In genomic region chr16:55917373-55917919, GRCh38 we compare ENCODE assay signal across 26 cellular contexts. TPM values are rescaled to one million over a fixed set of nuclear protein-coding genes. Genes with fewer than 3 reads are reported as not detected.
DNase-seq lines count a peak whose midpoint lies in the region; ATAC-seq and TF ChIP-seq lines count a peak whose summit lies in the region.
"Had no signal": no experiment of that assay in that cellular context is flagged by ENCODE, and none has a peak within 500 bp of the region (broad histone marks: within the 10 kb centered on the region; RNA-seq: fewer than 3 reads in every experiment).

No MANE protein-coding gene starts in this region.

- H3K27me3 Mint-ChIP-seq in MCF 10A (ENCODE audit: insufficient read depth, unreplicated experiment), result peaks cover 25% of the 10 kb centered on the region

- DNase-seq in MCF 10A (ENCODE audit: unreplicated experiment) (peak; percentile 5), mammary epithelial cell (no peak), trophoblast cell (no peak), gastrocnemius medialis (peak in 1 of 2 donors; percentile 28), GM23248 (no peak), KBM-7 (no peak)
- DNase-seq: 8988T; ACHN; BE2C; C1 segment of cervical spinal cord; CD4-positive, alpha-beta memory T cell; CD4-positive, CD25-positive, alpha-beta regulatory T cell; CD8-positive, alpha-beta memory T cell; COR-L47; DMS153; DMS53; DMS79; DND-41; EL; GDM1 had no signal

- POLR2A ChIA-PET in MCF 10A (lab: Yijun Ruan, JAX), result no interaction called here

- H3K79me1 ChIP-seq in trophoblast cell (ENCODE audit: low read length), result peaks cover 10% of the 10 kb centered on the region

- H3K27me3 ChIP-seq in mammary epithelial cell (ENCODE audit: insufficient read depth, low read length) (no peaks in the 10 kb centered on the region), trophoblast cell (ENCODE audit: insufficient read depth, low read length) (no peaks in the 10 kb centered on the region), gastrocnemius medialis (no peaks in the 10 kb centered on the region), GM23248 (replicated peaks; ENCODE audit: insufficient read depth) (no peaks in the 10 kb centered on the region)
- H3K27me3 ChIP-seq: BLaER1 had no signal

- no peak overlapping the region for H3K4ac ChIP-seq in trophoblast cell (ENCODE audit: low read depth, low read length)

- H3K4me1 ChIP-seq in mammary epithelial cell (ENCODE audit: insufficient read depth, low read length) (no peaks in the 10 kb centered on the region), trophoblast cell (ENCODE audit: control insufficient read depth in 1 of 2, insufficient read depth in 2 of 2, low read length in 2 of 2) (peaks cover 20 to 33% of the 10 kb centered on the region in 2 experiments), gastrocnemius medialis (peaks cover 5 to 9% of the 10 kb centered on the region in 2 donors), GM23248 (ENCODE audit: insufficient read depth) (no peaks in the 10 kb centered on the region)
- H3K4me1 ChIP-seq: BE2C had no signal

- H3K27ac ChIP-seq in mammary epithelial cell (ENCODE audit: insufficient read depth, low read depth, low read length), result no peak overlapping the region
- H3K27ac ChIP-seq in trophoblast cell (ENCODE audit: low read depth, low read length), result no peak overlapping the region
- H3K27ac ChIP-seq in gastrocnemius medialis, result no peak overlapping the region
- H3K27ac ChIP-seq in GM23248, result no peak overlapping the region
- H3K27ac ChIP-seq: BLaER1 had no signal

- dilution Hi-C loops in mammary epithelial cell (cut with HindIII; ENCODE audit: low sequenced_read_pairs), result no loop called here

- TF ChIP-seq CTCF in MCF 10A (IDR thresholded peaks at IDR 0.05; ENCODE audit: unreplicated experiment), result no peak
- no peak for TF ChIP-seq CTCF in mammary epithelial cell (conservative IDR thresholded peaks at IDR 0.05 in 1 of 2, IDR thresholded peaks at IDR 0.05 in 1 of 2; ENCODE audit: extremely low read depth in 1 of 2, insufficient read depth in 1 of 2, low read depth in 1 of 2, low read length in 2 of 2)
- TF ChIP-seq CTCF in gastrocnemius medialis (IDR thresholded peaks at IDR 0.05 in 4 of 5, conservative IDR thresholded peaks at IDR 0.05 in 1 of 5), result no peak

- no peaks in the 10 kb centered on the region for H3F3A ChIP-seq in GM23248 (ENCODE audit: insufficient read depth)

- no peaks in the 10 kb centered on the region for H3K4me1 Mint-ChIP-seq in MCF 10A (ENCODE audit: insufficient read depth, unreplicated experiment)
- H3K4me1 Mint-ChIP-seq: CD14-positive monocyte; CD4-positive, alpha-beta memory T cell; CD4-positive, CD25-positive, alpha-beta regulatory T cell; CD8-positive, alpha-beta memory T cell had no signal

- no peak overlapping the region for H3K14ac ChIP-seq in trophoblast cell (ENCODE audit: low read length)

- no peak overlapping the region for H4K91ac ChIP-seq in trophoblast cell (ENCODE audit: low read depth, low read length)

- BruUV-seq in MCF 10A (replicated peaks; lab: Mats Ljungman, UMichigan), result no TSS peak
- BruUV-seq in mammary epithelial cell (replicated peaks; lab: Mats Ljungman, UMichigan), result no TSS peak

- in situ Hi-C loops in mammary epithelial cell (cut with MboI; ENCODE audit: low sequenced_read_pairs in 2 of 2), result no loop called here
- in situ Hi-C loops in gastrocnemius medialis (cut with MboI; ENCODE audit: low sequenced_read_pairs in 4 of 4), result no loop called here
- in situ Hi-C loops in GM23248 (cut with MboI), result no loop called here
- in situ Hi-C loops in KBM-7 (cut with MboI; ENCODE audit: low pct_unique_long_range_greater_than_20kb, low sequenced_read_pairs), result no loop called here

- H4K12ac ChIP-seq in trophoblast cell (ENCODE audit: low read depth, low read length), result no peak overlapping the region

- no peak overlapping the region for H3K18ac ChIP-seq in trophoblast cell (ENCODE audit: low read length)

- TF ChIP-seq POLR2A in gastrocnemius medialis (IDR thresholded peaks at IDR 0.05), result no peak

- no peak overlapping the region for H3K4me3 Mint-ChIP-seq in MCF 10A (ENCODE audit: unreplicated experiment)
- H3K4me3 Mint-ChIP-seq: CD14-positive monocyte; CD4-positive, alpha-beta memory T cell; CD4-positive, CD25-positive, alpha-beta regulatory T cell; CD8-positive, alpha-beta memory T cell had no signal

- no peak overlapping the region for H2BK5ac ChIP-seq in trophoblast cell (ENCODE audit: low read depth, low read length, poor library complexity)

- no peak overlapping the region for H3K27ac Mint-ChIP-seq in MCF 10A (ENCODE audit: low read depth, unreplicated experiment)
- H3K27ac Mint-ChIP-seq: CD4-positive, alpha-beta memory T cell; CD4-positive, CD25-positive, alpha-beta regulatory T cell; CD8-positive, alpha-beta memory T cell had no signal

- no peak overlapping the region for H3K9ac ChIP-seq in mammary epithelial cell (ENCODE audit: insufficient read depth, low read length)
- peak overlapping the region; percentile 38 for H3K9ac ChIP-seq in trophoblast cell (ENCODE audit: low read length)
- no peak overlapping the region for H3K9ac ChIP-seq in GM23248
- H3K9ac ChIP-seq: BLaER1 had no signal

- H3K4me3 ChIP-seq in mammary epithelial cell (replicated peaks in 1 of 3; ENCODE audit: insufficient read depth in 1 of 3, low read depth in 2 of 3, low read length in 3 of 3), result no peak overlapping the region
- no peak overlapping the region for H3K4me3 ChIP-seq in trophoblast cell (ENCODE audit: low read depth, low read length)
- H3K4me3 ChIP-seq in gastrocnemius medialis, result no peak overlapping the region
- H3K4me3 ChIP-seq in GM23248, result no peak overlapping the region
- H3K4me3 ChIP-seq: BLaER1 had no signal

- no peak overlapping the region for H2BK120ac ChIP-seq in trophoblast cell (ENCODE audit: insufficient read depth, low read length, poor library complexity)

- no peaks in the 10 kb centered on the region for H3K36me3 ChIP-seq in mammary epithelial cell (ENCODE audit: insufficient read depth, low read length)
- no peaks in the 10 kb centered on the region for H3K36me3 ChIP-seq in trophoblast cell (ENCODE audit: control insufficient read depth in 1 of 2, insufficient read depth in 2 of 2, low read length in 2 of 2)
- H3K36me3 ChIP-seq in gastrocnemius medialis, result no peaks in the 10 kb centered on the region
- H3K36me3 ChIP-seq in GM23248 (ENCODE audit: low read depth), result no peaks in the 10 kb centered on the region
- H3K36me3 ChIP-seq: BE2C, BLaER1 had no signal

- no peak overlapping the region for H2BK12ac ChIP-seq in trophoblast cell (ENCODE audit: low read length)

- CTCF ChIA-PET in MCF 10A (lab: Yijun Ruan, JAX) (no interaction called here), mammary epithelial cell (lab: Charles Lee; ENCODE audit: low non-redundant PET) (no interaction called here)

- peak overlapping the region; percentile 87 for H3K23ac ChIP-seq in trophoblast cell (ENCODE audit: low read length)

- WGBS in mammary epithelial cell (ENCODE audit: low coverage, missing lambda C conversion rate), result 10% methylated on average over 1 of the region's 1 CpG
- no CpG with 5 or more reads among the region's 1 CpG for WGBS in trophoblast cell (ENCODE audit: extremely low coverage, insufficient coverage, insufficient read length)
- WGBS in GM23248 (ENCODE audit: low coverage in 1 of 2, low lambda C conversion rate in 2 of 2, missing lambda C conversion rate in 2 of 2), 2 experiments, result 37 to 43% methylated on average over 1 of the region's 1 CpG

- intact Hi-C loops in MCF 10A (cut with micrococcal nuclease) (no loop called here), mammary epithelial cell (cut with micrococcal nuclease) (no loop called here), gastrocnemius medialis (cut with DNase I; ENCODE audit: low total_unique reads) (no loop called here)

- H4K8ac ChIP-seq in trophoblast cell (ENCODE audit: low read depth, low read length), result no peak overlapping the region

- H3K4me2 ChIP-seq in mammary epithelial cell (ENCODE audit: insufficient read depth, low read depth, low read length), result no peak overlapping the region
- no peak overlapping the region for H3K4me2 ChIP-seq in trophoblast cell (ENCODE audit: low read length)
- H3K4me2 ChIP-seq in GM23248 (ENCODE audit: unreplicated experiment), result no peak overlapping the region
- H3K4me2 ChIP-seq: BLaER1 had no signal

- H2AFZ ChIP-seq in mammary epithelial cell (ENCODE audit: low read depth, low read length), result no peak overlapping the region
- no peak overlapping the region for H2AFZ ChIP-seq in trophoblast cell (ENCODE audit: insufficient read depth, low read length, poor library complexity)
- H2AFZ ChIP-seq in GM23248, result no peak overlapping the region

- ATAC-seq in gastrocnemius medialis, result peak; percentile 84 to 97

- H3K9me3 ChIP-seq in mammary epithelial cell (replicated peaks; ENCODE audit: insufficient read depth, low read length), result no peaks in the 10 kb centered on the region
- H3K9me3 ChIP-seq in trophoblast cell (ENCODE audit: insufficient read depth, low read depth, low read length), result peaks cover 5% of the 10 kb centered on the region
- no peaks in the 10 kb centered on the region for H3K9me3 ChIP-seq in gastrocnemius medialis
- H3K9me3 ChIP-seq in GM23248 (ENCODE audit: low read depth), result no peaks in the 10 kb centered on the region
- H3K9me3 ChIP-seq: BE2C had no signal

- H3K9me2 ChIP-seq in GM23248 (ENCODE audit: insufficient read depth), result no peaks in the 10 kb centered on the region

- no peaks in the 10 kb centered on the region for H4K20me1 ChIP-seq in mammary epithelial cell (ENCODE audit: insufficient read depth, low read length)
- H4K20me1 ChIP-seq in GM23248 (ENCODE audit: insufficient read depth), result no peaks in the 10 kb centered on the region
- H4K20me1 ChIP-seq: BLaER1 had no signal

- H3K36me3 Mint-ChIP-seq in MCF 10A (ENCODE audit: insufficient read depth, unreplicated experiment), result no peaks in the 10 kb centered on the region
- H3K36me3 Mint-ChIP-seq: CD14-positive monocyte; CD4-positive, alpha-beta memory T cell; CD4-positive, CD25-positive, alpha-beta regulatory T cell; CD8-positive, alpha-beta memory T cell had no signal

- H3K9me3 Mint-ChIP-seq in MCF 10A (ENCODE audit: unreplicated experiment), result no peaks in the 10 kb centered on the region

- no peaks in the 10 kb centered on the region for H3K79me2 ChIP-seq in mammary epithelial cell (ENCODE audit: insufficient read depth, low read length)
- no peaks in the 10 kb centered on the region for H3K79me2 ChIP-seq in trophoblast cell (ENCODE audit: control insufficient read depth, insufficient read depth, low read length, poor library complexity)
- H3K79me2 ChIP-seq in GM23248 (ENCODE audit: insufficient read depth), result no peaks in the 10 kb centered on the region

- no peak overlapping the region for H2AK5ac ChIP-seq in trophoblast cell (ENCODE audit: low read length)

RNA-seq across cellular contexts. Expression of gene CES5A, which starts 42.3 kb away (rescaled TPM):
- total RNA-seq in MCF 10A (2022), result not detected in 2 replicates
- total RNA-seq in mammary epithelial cell, result not detected
- polyA plus RNA-seq in mammary epithelial cell, result not detected
- polyA minus RNA-seq in mammary epithelial cell, result not detected
- polyA plus RNA-seq in trophoblast cell (2013), result not detected in 2 replicates
- not detected for total RNA-seq in gastrocnemius medialis
- total RNA-seq in GM23248 (2014; rRNA removed; shearing (Covaris generic)), result not detected in 2 replicates
- not detected in 2 replicates for polyA plus RNA-seq in GM23248 (2016; fragmentation: Nextera tagmentation; extraction: Ambion mirVana)
- total RNA-seq: A673; CD4-positive, alpha-beta memory T cell; CD4-positive, CD25-positive, alpha-beta regulatory T cell; CD8-positive, alpha-beta memory T cell; Daoy; G401 had no signal
- polyA plus RNA-seq: AG04450; CD14-positive monocyte; CD4-positive, alpha-beta memory T cell; CD4-positive, CD25-positive, alpha-beta regulatory T cell; CD8-positive, alpha-beta memory T cell had no signal
